Comparison of ENCODE assay signal across 9 cellular contexts in the genomic region with DNA sequence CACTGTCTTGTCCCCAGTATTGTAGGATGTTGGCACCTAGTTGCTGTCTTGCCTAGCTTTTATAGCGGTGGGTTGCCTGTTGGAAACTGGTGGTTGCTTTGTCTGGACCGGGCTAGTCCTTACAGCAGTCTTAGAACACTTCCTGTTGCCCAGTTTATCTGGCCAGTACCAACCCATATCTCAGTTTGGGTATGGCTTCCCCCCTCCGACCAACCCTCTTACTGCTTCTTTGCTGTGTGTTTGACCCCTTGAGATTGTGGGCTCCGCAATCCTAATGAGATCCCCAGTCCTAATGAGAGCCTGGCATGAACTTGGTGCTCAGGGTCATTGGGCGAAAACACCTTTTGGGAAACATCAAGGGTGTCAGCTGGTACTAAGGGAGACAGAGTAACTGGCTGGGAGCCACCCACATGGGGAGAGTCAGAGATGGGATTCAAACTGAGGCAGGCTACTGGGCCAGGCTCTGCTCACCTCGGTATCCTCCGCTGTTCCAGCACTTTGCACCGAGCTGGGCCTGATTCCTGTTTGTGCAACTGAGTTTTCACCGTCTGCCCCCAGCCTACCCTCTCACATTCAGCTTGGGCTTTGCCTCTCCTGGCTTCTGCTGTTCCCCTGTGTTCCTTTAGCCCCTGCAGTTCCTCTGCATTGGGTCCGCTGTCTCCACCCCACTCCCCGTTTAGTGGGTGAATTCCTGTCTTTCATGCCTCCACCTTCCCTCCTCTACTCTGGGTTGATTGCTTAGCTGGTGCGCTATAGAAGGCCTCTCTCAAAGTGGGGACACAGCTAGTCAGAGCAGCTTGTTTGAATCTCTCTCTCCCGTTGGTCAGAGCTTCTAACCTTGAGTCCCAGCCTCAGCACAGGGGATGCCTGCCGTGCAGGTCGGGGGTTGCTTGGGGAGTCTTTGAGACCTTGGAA. TPM values are rescaled to one million over a fixed set of nuclear protein-coding genes. Genes with fewer than 3 reads are reported as not detected.
DNase-seq lines count a peak whose midpoint lies in the region; ATAC-seq and TF ChIP-seq lines count a peak whose summit lies in the region.
"Had no signal": no experiment of that assay in that cellular context is flagged by ENCODE, and none has a peak within 500 bp of the region (broad histone marks: within the 10 kb centered on the region; RNA-seq: fewer than 3 reads in every experiment).

No MANE protein-coding gene starts in this region.

- WGBS in upper lobe of left lung, 2 donors = 81 to 87% methylated on average over 14 to 15 of the region's 15 CpGs

- H3K27me3 ChIP-seq in upper lobe of left lung = no peaks in the 10 kb centered on the region

- intact Hi-C loops in Right ventricle myocardium inferior (cut with DNase I) = loop anchor here (2.0 to 10.0 kb wide), 2 partner anchors 76 to 134 kb away; partner anchors contain the start of gene TADA2B
- intact Hi-C loops in Right ventricle myocardium superior (cut with DNase I) = loop anchor here (10.0 kb wide), 1 partner anchor 74 kb away; no protein-coding TSS in a partner anchor
- intact Hi-C loops in mucosa of descending colon (cut with DNase I, micrococcal nuclease) = loop anchor here in 1 of 2 donors (10.0 kb wide), 1 partner anchor 64 kb away; no protein-coding TSS in a partner anchor

- H3K9me3 ChIP-seq in mucosa of descending colon (no peaks in the 10 kb centered on the region), upper lobe of left lung (no peaks in the 10 kb centered on the region)

- H3K4me1 ChIP-seq in mucosa of descending colon (ENCODE audit: low read depth) = peaks cover 37% of the 10 kb centered on the region
- H3K4me1 ChIP-seq in upper lobe of left lung = peaks cover 30 to 73% (median 42%) of the 10 kb centered on the region in 4 donors

- no peak for TF ChIP-seq EP300 in upper lobe of left lung (IDR thresholded peaks at IDR 0.05)

- peak; percentile 37 for DNase-seq in Right ventricle myocardium inferior (ENCODE audit: missing footprints)
- DNase-seq in Right ventricle myocardium superior = no peak
- DNase-seq in astrocyte of the cerebellum (ENCODE audit: low read depth) = no peak
- peak in 1 of 3 donors; percentile 45 for DNase-seq in mucosa of descending colon
- DNase-seq in upper lobe of left lung = no peak
- no peak for DNase-seq in SW 1271 (lab: John Stamatoyannopoulos, UW)
- DNase-seq: DMS 273 treated with DMSO at 0.1 percent for 48 hours had no signal

- H3K4me3 ChIP-seq in astrocyte of the cerebellum (ENCODE audit: low read depth, low read length) (peak overlapping the region; percentile 60), mucosa of descending colon (peak overlapping the region; percentile 74), upper lobe of left lung (peak overlapping the region in 3 of 4 donors; percentile 77 to 89 (median 86))

- peak overlapping the region; percentile 79 to 100 (median 99) for H3K27ac ChIP-seq in upper lobe of left lung

- ATAC-seq in Right ventricle myocardium inferior (no peak), Right ventricle myocardium superior (ENCODE audit: poor library complexity) (no peak), mucosa of descending colon (no peak), upper lobe of left lung (ENCODE audit: low FRiP score in 2 of 2) (no peak), HG02642 (IDR thresholded peaks at IDR 0.05; ENCODE audit: poor library complexity, unreplicated experiment) (no peak), GM21825 (IDR thresholded peaks at IDR 0.05; ENCODE audit: unreplicated experiment) (no peak)

- in situ Hi-C loops in astrocyte of the cerebellum (cut with HindIII; ENCODE audit: low sequenced_read_pairs) = no loop called here

- H3K36me3 ChIP-seq in mucosa of descending colon (ENCODE audit: low read depth) (no peaks in the 10 kb centered on the region), upper lobe of left lung (no peaks in the 10 kb centered on the region)

- TF ChIP-seq POLR2A in upper lobe of left lung (IDR thresholded peaks at IDR 0.05) = peak in 1 of 4 donors; percentile 3

- no peak for TF ChIP-seq CTCF in astrocyte of the cerebellum (IDR thresholded peaks at IDR 0.05; ENCODE audit: low read depth, low read length, missing control alignments)
- TF ChIP-seq CTCF in mucosa of descending colon (IDR thresholded peaks at IDR 0.05) = no peak
- TF ChIP-seq CTCF in upper lobe of left lung (IDR thresholded peaks at IDR 0.05) = no peak

RNA-seq across cellular contexts. Expression of gene TBC1D14, which starts 1.6 kb away (rescaled TPM):
- total RNA-seq in Right ventricle myocardium inferior = 36.1 TPM
- total RNA-seq in Right ventricle myocardium superior = 33.1 TPM
- 10 to 100 TPM; 51.8 to 70.8 (median 56.2) TPM for total RNA-seq in mucosa of descending colon
- total RNA-seq in upper lobe of left lung = 10 to 100 TPM; 47.7 to 61.8 (median 57.8) TPM
